Comparison of ENCODE assay signal across 11 cellular contexts in genomic region chr1:9340172-9340854, GRCh38. TPM values are rescaled to one million over a fixed set of nuclear protein-coding genes. Genes with fewer than 3 reads are reported as not detected.
DNase-seq lines count a peak whose midpoint lies in the region; ATAC-seq and TF ChIP-seq lines count a peak whose summit lies in the region.
"Had no signal": no experiment of that assay in that cellular context is flagged by ENCODE, and none has a peak within 500 bp of the region (broad histone marks: within the 10 kb centered on the region; RNA-seq: fewer than 3 reads in every experiment).

No MANE protein-coding gene starts in this region.

- intact Hi-C loops in breast epithelium (cut with DNase I; ENCODE audit: low total_unique reads): no loop called here
- intact Hi-C loops in ovary (cut with DNase I): no loop called here
- intact Hi-C loops in adrenal gland (cut with DNase I): no loop called here

- no peaks in the 10 kb centered on the region for H3K27me3 ChIP-seq in BLaER1
- H3K27me3 ChIP-seq in breast epithelium: no peaks in the 10 kb centered on the region
- H3K27me3 ChIP-seq in ovary: no peaks in the 10 kb centered on the region
- H3K27me3 ChIP-seq in adrenal gland: no peaks in the 10 kb centered on the region
- H3K27me3 ChIP-seq: heart right ventricle, left lung had no signal

- H3K4me2 ChIP-seq in BLaER1: peak overlapping the region; percentile 2; the same call in 1 of the 2 replicates

- H3K4me1 ChIP-seq in BLaER1 (peaks cover 45% of the 10 kb centered on the region), breast epithelium (peaks cover 11 to 16% of the 10 kb centered on the region in 2 donors), ovary (ENCODE audit: insufficient read depth) (peaks cover 40% of the 10 kb centered on the region), adrenal gland (replicated peaks in 1 of 2) (peaks cover 0 to 31% of the 10 kb centered on the region in 2 donors)

- no peak for ATAC-seq in HG03045 (IDR thresholded peaks at IDR 0.05; ENCODE audit: unreplicated experiment)
- ATAC-seq: left lung had no signal

- peaks cover 58% of the 10 kb centered on the region for H4K20me1 ChIP-seq in BLaER1

- H3K9me3 ChIP-seq in BLaER1 (peaks cover 6% of the 10 kb centered on the region), breast epithelium (no peaks in the 10 kb centered on the region), ovary (no peaks in the 10 kb centered on the region), adrenal gland (replicated peaks in 1 of 3) (no peaks in the 10 kb centered on the region)
- H3K9me3 ChIP-seq: left lung had no signal

- TF ChIP-seq POLR2A in breast epithelium (IDR thresholded peaks at IDR 0.05) (no peak), ovary (IDR thresholded peaks at IDR 0.05) (no peak), adrenal gland (IDR thresholded peaks at IDR 0.05) (no peak)

- no peak overlapping the region for H3K9ac ChIP-seq in BLaER1

- H3K36me3 ChIP-seq in BLaER1: no peaks in the 10 kb centered on the region
- H3K36me3 ChIP-seq in breast epithelium: no peaks in the 10 kb centered on the region
- H3K36me3 ChIP-seq in ovary: no peaks in the 10 kb centered on the region
- no peaks in the 10 kb centered on the region for H3K36me3 ChIP-seq in adrenal gland (replicated peaks in 1 of 2)
- H3K36me3 ChIP-seq: left lung had no signal

- no peak for TF ChIP-seq EP300 in ovary (IDR thresholded peaks at IDR 0.05)

- H3K27ac ChIP-seq in BLaER1 (no peak overlapping the region), breast epithelium (peak overlapping the region in 1 of 2 donors; percentile 88), ovary (peak overlapping the region; percentile 37 to 38), adrenal gland (peak overlapping the region in 1 of 5 donors; percentile 48)
- H3K27ac ChIP-seq: left lung had no signal

- no peak overlapping the region for H3K4me3 ChIP-seq in BLaER1
- H3K4me3 ChIP-seq in breast epithelium: peak overlapping the region in 2 of 3 donors; percentile 8 to 17
- H3K4me3 ChIP-seq in ovary: no peak overlapping the region
- H3K4me3 ChIP-seq in adrenal gland: no peak overlapping the region
- H3K4me3 ChIP-seq: heart right ventricle, left lung had no signal

- TF ChIP-seq CTCF in breast epithelium (IDR thresholded peaks at IDR 0.05): no peak
- no peak for TF ChIP-seq CTCF in ovary (IDR thresholded peaks at IDR 0.05)
- no peak for TF ChIP-seq CTCF in adrenal gland (IDR thresholded peaks at IDR 0.05)

- DNase-seq in breast epithelium (ENCODE audit: low spot score in 2 of 2): no peak
- DNase-seq in fibroblast of peridontal ligament (ENCODE audit: extremely low read depth): peak; percentile 50
- DNase-seq in ovary: peak in 1 of 5 donors; percentile 53
- DNase-seq in stimulated activated naive CD4-positive, alpha-beta T cell (lab: John Stamatoyannopoulos, UW): no peak
- DNase-seq in adrenal gland: no peak
- no peak for DNase-seq in NCI-H2029 treated with DMSO at 0.1 percent for 48 hours (lab: John Stamatoyannopoulos, UW)
- DNase-seq: heart right ventricle, NCI-H446 treated with DMSO at 0.1 percent for 48 hours had no signal

- WGBS in ovary, 3 donors: 22 to 42% (median 25%) methylated on average over 24 of the region's 24 CpGs
- WGBS in adrenal gland, 4 donors: 70 to 85% (median 79%) methylated on average over 9 to 24 of the region's 24 CpGs

RNA-seq across cellular contexts. Expression of gene SPSB1, which starts 47.6 kb away (rescaled TPM):
- 10 to 100 TPM; 30.6 to 52.5 (median 34.4) TPM for total RNA-seq in breast epithelium
- total RNA-seq in ovary: 10 to 100 TPM; 20.6 to 69.6 (median 34.4) TPM
- polyA plus RNA-seq in ovary: 10 to 100 TPM; 20.4 to 35.2 TPM
- total RNA-seq in adrenal gland: 10 to 100 TPM in 5 of 8 donors, 1 to 10 TPM in 3; 8.4 to 14.0 (median 10.2) TPM
- 10 to 100 TPM in 1 of 3 donors, 1 to 10 TPM in 2; 5.1 to 12.9 (median 5.5) TPM for polyA plus RNA-seq in adrenal gland

Comparison
In these comparisons a context has a peak if more than half of its experiments do, and no peak if none do; other contexts are left out.
1. H3K4me3 ChIP-seq: peak in breast epithelium (2 of 3); none in BLaER1 (single experiment), ovary (single experiment) and adrenal gland (0 of 4).